1 cellular context compared by ENCODE assay signal in the genomic region with DNA sequence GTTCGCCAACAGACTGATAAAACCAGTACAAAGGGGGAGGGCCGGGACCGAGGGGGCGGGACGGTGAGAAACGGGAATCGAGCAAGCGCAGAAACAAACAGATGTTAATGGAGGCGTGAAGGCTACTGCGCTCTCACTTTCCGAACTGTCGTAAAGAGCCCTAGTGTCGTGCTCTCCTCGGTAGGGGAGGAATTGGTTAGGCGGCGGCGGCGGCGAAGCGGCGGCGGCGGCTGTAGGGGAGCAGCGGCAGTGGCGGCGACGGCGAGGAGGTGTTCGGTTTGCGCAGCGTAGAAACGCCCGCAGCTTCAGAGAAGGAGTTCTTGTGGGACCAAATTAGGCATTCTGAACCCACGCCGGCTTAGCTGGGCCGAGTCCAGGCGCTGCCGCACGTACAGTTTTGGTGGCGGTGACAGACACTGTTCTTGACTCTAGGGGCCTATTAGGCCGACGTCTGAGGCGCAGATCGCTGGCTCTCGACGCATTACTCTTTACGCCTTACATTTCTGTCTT.
TF ChIP-seq lines count a peak whose summit lies in the region.

Gene RNF111, plus strand, starts transcription at position 163 of the 510 bp plus-strand sequence. CDS start 43,160 bp downstream, outside the sequence.

TF ChIP-seq in HEK293, 187 proteins besides CTCF, POLR2A, EP300 and RAD21 (continued from another document and continues in another):
- TF ChIP-seq PRDM2 (tag by site-specific recombination; IDR thresholded peaks at IDR 0.05; ENCODE audit: borderline replicate concordance) (no peak), ZNF274 (IDR thresholded peaks at IDR 0.05; ENCODE audit: low read length) (no peak), ZNF274 (tag by site-specific recombination; IDR thresholded peaks at IDR 0.05; ENCODE audit: borderline replicate concordance) (no peak), ZNF510 (tag by site-specific recombination; IDR thresholded peaks at IDR 0.05; ENCODE audit: insufficient replicate concordance) (no peak), SP2 (tag by site-specific recombination; IDR thresholded peaks at IDR 0.05) (peak; percentile 53), ZNF169 (tag by site-specific recombination; IDR thresholded peaks at IDR 0.05) (no peak), ZNF529 (tag by site-specific recombination; IDR thresholded peaks at IDR 0.05; ENCODE audit: insufficient replicate concordance) (no peak), ZNF600 (tag by site-specific recombination; IDR thresholded peaks at IDR 0.05) (no peak), GFI1B (tag by site-specific recombination; IDR thresholded peaks at IDR 0.05) (no peak), ZNF239 (tag by site-specific recombination; IDR thresholded peaks at IDR 0.05) (no peak), KLF10 (tag by site-specific recombination; IDR thresholded peaks at IDR 0.05) (no peak), ZBTB10 (tag by site-specific recombination; IDR thresholded peaks at IDR 0.05) (no peak), ZNF138 (tag by site-specific recombination; IDR thresholded peaks at IDR 0.05; ENCODE audit: borderline replicate concordance) (no peak), ZNF248 (tag by site-specific recombination; IDR thresholded peaks at IDR 0.05) (no peak), ZSCAN5A (tag by site-specific recombination; IDR thresholded peaks at IDR 0.05) (no peak), ZNF16 (tag by site-specific recombination; IDR thresholded peaks at IDR 0.05; ENCODE audit: low read depth) (no peak), OSR2 (tag by site-specific recombination; IDR thresholded peaks at IDR 0.05) (no peak), ZNF404 (tag by site-specific recombination; IDR thresholded peaks at IDR 0.05) (no peak), PRDM1 (tag by site-specific recombination; IDR thresholded peaks at IDR 0.05) (0 out of 2 replicates have a peak, but pooled peaks have one; percentile 24), ZNF311 (tag by site-specific recombination; IDR thresholded peaks at IDR 0.05; ENCODE audit: borderline replicate concordance) (no peak), ZNF335 (tag by site-specific recombination; conservative IDR thresholded peaks at IDR 0.05) (peak; percentile 64), ZFP41 (tag by site-specific recombination; IDR thresholded peaks at IDR 0.05; ENCODE audit: borderline replicate concordance) (no peak), ZNF645 (tag by site-specific recombination; IDR thresholded peaks at IDR 0.05) (no peak)
- TF ChIP-seq, protein P1, sequence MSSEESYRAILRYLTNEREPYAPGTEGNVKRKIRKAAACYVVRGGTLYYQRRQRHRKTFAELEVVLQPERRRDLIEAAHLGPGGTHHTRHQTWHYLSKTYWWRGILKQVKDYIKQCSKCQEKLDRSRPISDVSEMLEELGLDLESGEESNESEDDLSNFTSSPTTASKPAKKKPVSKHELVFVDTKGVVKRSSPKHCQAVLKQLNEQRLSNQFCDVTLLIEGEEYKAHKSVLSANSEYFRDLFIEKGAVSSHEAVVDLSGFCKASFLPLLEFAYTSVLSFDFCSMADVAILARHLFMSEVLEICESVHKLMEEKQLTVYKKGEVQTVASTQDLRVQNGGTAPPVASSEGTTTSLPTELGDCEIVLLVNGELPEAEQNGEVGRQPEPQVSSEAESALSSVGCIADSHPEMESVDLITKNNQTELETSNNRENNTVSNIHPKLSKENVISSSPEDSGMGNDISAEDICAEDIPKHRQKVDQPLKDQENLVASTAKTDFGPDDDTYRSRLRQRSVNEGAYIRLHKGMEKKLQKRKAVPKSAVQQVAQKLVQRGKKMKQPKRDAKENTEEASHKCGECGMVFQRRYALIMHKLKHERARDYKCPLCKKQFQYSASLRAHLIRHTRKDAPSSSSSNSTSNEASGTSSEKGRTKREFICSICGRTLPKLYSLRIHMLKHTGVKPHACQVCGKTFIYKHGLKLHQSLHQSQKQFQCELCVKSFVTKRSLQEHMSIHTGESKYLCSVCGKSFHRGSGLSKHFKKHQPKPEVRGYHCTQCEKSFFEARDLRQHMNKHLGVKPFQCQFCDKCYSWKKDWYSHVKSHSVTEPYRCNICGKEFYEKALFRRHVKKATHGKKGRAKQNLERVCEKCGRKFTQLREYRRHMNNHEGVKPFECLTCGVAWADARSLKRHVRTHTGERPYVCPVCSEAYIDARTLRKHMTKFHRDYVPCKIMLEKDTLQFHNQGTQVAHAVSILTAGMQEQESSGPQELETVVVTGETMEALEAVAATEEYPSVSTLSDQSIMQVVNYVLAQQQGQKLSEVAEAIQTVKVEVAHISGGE (tag by site-specific recombination; conservative IDR thresholded peaks at IDR 0.05; ENCODE audit: low read depth), result no peak
- TF ChIP-seq, protein P2, sequence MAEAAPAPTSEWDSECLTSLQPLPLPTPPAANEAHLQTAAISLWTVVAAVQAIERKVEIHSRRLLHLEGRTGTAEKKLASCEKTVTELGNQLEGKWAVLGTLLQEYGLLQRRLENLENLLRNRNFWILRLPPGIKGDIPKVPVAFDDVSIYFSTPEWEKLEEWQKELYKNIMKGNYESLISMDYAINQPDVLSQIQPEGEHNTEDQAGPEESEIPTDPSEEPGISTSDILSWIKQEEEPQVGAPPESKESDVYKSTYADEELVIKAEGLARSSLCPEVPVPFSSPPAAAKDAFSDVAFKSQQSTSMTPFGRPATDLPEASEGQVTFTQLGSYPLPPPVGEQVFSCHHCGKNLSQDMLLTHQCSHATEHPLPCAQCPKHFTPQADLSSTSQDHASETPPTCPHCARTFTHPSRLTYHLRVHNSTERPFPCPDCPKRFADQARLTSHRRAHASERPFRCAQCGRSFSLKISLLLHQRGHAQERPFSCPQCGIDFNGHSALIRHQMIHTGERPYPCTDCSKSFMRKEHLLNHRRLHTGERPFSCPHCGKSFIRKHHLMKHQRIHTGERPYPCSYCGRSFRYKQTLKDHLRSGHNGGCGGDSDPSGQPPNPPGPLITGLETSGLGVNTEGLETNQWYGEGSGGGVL (tag by site-specific recombination; IDR thresholded peaks at IDR 0.05), result no peak
- TF ChIP-seq, protein P3, sequence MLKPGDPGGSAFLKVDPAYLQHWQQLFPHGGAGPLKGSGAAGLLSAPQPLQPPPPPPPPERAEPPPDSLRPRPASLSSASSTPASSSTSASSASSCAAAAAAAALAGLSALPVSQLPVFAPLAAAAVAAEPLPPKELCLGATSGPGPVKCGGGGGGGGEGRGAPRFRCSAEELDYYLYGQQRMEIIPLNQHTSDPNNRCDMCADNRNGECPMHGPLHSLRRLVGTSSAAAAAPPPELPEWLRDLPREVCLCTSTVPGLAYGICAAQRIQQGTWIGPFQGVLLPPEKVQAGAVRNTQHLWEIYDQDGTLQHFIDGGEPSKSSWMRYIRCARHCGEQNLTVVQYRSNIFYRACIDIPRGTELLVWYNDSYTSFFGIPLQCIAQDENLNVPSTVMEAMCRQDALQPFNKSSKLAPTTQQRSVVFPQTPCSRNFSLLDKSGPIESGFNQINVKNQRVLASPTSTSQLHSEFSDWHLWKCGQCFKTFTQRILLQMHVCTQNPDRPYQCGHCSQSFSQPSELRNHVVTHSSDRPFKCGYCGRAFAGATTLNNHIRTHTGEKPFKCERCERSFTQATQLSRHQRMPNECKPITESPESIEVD (tag by site-specific recombination; IDR thresholded peaks at IDR 0.05), result no peak
- TF ChIP-seq, protein P4, sequence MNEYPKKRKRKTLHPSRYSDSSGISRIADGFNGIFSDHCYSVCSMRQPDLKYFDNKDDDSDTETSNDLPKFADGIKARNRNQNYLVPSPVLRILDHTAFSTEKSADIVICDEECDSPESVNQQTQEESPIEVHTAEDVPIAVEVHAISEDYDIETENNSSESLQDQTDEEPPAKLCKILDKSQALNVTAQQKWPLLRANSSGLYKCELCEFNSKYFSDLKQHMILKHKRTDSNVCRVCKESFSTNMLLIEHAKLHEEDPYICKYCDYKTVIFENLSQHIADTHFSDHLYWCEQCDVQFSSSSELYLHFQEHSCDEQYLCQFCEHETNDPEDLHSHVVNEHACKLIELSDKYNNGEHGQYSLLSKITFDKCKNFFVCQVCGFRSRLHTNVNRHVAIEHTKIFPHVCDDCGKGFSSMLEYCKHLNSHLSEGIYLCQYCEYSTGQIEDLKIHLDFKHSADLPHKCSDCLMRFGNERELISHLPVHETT (tag by site-specific recombination; IDR thresholded peaks at IDR 0.05), result no peak
